Comparison of ENCODE assay signal across 10 cellular contexts in the genomic region with DNA sequence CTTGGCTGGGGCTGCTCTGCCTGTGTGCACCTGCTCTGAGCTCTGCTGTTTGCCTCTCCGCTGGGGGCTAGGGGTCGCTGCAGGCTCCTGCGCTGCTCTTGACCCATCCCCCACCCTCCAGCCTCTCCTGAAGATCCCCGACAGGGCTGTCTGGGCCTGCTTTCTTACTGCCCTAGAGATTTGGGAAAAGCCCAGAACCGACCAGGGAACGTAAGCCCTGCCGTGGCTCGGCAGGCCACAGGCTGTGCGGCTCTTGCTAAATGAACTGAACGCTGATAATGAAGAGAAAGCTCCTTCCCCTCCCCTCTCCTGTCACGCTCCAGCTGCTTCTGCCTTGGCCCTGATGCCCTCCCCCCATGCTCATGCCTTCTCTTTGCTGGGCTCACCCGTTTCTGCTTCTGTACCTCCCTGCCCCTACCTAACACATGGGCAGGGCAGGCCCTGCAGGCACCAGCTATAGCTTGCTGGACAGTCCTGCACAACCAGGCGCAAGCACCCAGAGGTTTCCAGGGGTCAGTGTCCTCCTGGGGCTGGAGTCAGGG. TPM values are rescaled to one million over a fixed set of nuclear protein-coding genes. Genes with fewer than 3 reads are reported as not detected.
A peak's percentile ranks its signal among the peaks of the same experiment; 100 is the strongest.
DNase-seq lines count a peak whose midpoint lies in the region; ATAC-seq and TF ChIP-seq lines count a peak whose summit lies in the region.
"Had no signal": no experiment of that assay in that cellular context is flagged by ENCODE, and none has a peak within 500 bp of the region (broad histone marks: within the 10 kb centered on the region; RNA-seq: fewer than 3 reads in every experiment).

No MANE protein-coding gene starts in this region.

- peak; percentile 61 for TF ChIP-seq RAD21 in neural cell (conservative IDR thresholded peaks at IDR 0.05)

- H3K9ac ChIP-seq in neural cell (ENCODE audit: low read length) = no peak overlapping the region

- H3K9me3 ChIP-seq in neural cell (ENCODE audit: low read length) = no peaks in the 10 kb centered on the region

- TF ChIP-seq CTCF in epithelial cell of esophagus (IDR thresholded peaks at IDR 0.05; ENCODE audit: insufficient read depth, low read depth, low read length, missing control alignments) (no peak), neural cell (IDR thresholded peaks at IDR 0.05; ENCODE audit: poor library complexity, severe bottlenecking) (peak; percentile 73)

- H3K9me2 ChIP-seq in neural cell (ENCODE audit: insufficient read depth, low read length) = no peaks in the 10 kb centered on the region

- ATAC-seq in GM19023 (IDR thresholded peaks at IDR 0.05; ENCODE audit: unreplicated experiment) (no peak), HG02798 (IDR thresholded peaks at IDR 0.05; ENCODE audit: poor library complexity, unreplicated experiment) (no peak)

- peaks cover 9% of the 10 kb centered on the region for H3K36me3 ChIP-seq in neural cell (ENCODE audit: insufficient read depth, low read length)

- no peak overlapping the region for H3K27ac ChIP-seq in neural cell (ENCODE audit: low read length)

- no peak overlapping the region for H3K4me2 ChIP-seq in neural cell (ENCODE audit: low read length)

- no peak overlapping the region for H3K4me3 ChIP-seq in epithelial cell of esophagus (ENCODE audit: low read length)
- no peak overlapping the region for H3K4me3 ChIP-seq in neural cell (ENCODE audit: low read length)

- no peaks in the 10 kb centered on the region for H3F3A ChIP-seq in neural cell (ENCODE audit: insufficient read depth, low read length, poor library complexity, severe bottlenecking)

- DNase-seq in Daoy (ENCODE audit: low read depth) = peak; percentile 42
- DNase-seq in NCI-H2227 treated with DMSO at 0.1 percent for 48 hours (lab: John Stamatoyannopoulos, UW) = peak; percentile 67
- peak; percentile 9 for DNase-seq in epithelial cell of esophagus (ENCODE audit: low read depth)
- DNase-seq in NOMO-1 (lab: John Stamatoyannopoulos, UW; ENCODE audit: unreplicated experiment in 2 of 2) = no peak
- DNase-seq in activated naive CD4-positive, alpha-beta T cell treated with Interleukin-2 at 50 U/mL for 16 hours = no peak
- DNase-seq: activated naive CD8-positive, alpha-beta T cell treated with anti-CD3 and anti-CD28 coated beads, Interleukin-2, amount 10 ng/mL, durations not matched to agents 7 days and 5 days had no signal

- H3K27me3 ChIP-seq in neural cell (ENCODE audit: insufficient read depth, low read depth, low read length) = no peaks in the 10 kb centered on the region

- no peak for TF ChIP-seq EP300 in neural cell (conservative IDR thresholded peaks at IDR 0.05; ENCODE audit: poor library complexity, severe bottlenecking)

- no peak overlapping the region for H2AFZ ChIP-seq in neural cell (ENCODE audit: low read depth, low read length)

- no peaks in the 10 kb centered on the region for H3K79me2 ChIP-seq in neural cell (replicated peaks; ENCODE audit: insufficient read depth, low read length)

- H4K20me1 ChIP-seq in neural cell (ENCODE audit: insufficient read depth) = no peaks in the 10 kb centered on the region

TF ChIP-seq in neural cell, 6 proteins besides CTCF, POLR2A, EP300 and RAD21:
- TF ChIP-seq, protein P1, sequence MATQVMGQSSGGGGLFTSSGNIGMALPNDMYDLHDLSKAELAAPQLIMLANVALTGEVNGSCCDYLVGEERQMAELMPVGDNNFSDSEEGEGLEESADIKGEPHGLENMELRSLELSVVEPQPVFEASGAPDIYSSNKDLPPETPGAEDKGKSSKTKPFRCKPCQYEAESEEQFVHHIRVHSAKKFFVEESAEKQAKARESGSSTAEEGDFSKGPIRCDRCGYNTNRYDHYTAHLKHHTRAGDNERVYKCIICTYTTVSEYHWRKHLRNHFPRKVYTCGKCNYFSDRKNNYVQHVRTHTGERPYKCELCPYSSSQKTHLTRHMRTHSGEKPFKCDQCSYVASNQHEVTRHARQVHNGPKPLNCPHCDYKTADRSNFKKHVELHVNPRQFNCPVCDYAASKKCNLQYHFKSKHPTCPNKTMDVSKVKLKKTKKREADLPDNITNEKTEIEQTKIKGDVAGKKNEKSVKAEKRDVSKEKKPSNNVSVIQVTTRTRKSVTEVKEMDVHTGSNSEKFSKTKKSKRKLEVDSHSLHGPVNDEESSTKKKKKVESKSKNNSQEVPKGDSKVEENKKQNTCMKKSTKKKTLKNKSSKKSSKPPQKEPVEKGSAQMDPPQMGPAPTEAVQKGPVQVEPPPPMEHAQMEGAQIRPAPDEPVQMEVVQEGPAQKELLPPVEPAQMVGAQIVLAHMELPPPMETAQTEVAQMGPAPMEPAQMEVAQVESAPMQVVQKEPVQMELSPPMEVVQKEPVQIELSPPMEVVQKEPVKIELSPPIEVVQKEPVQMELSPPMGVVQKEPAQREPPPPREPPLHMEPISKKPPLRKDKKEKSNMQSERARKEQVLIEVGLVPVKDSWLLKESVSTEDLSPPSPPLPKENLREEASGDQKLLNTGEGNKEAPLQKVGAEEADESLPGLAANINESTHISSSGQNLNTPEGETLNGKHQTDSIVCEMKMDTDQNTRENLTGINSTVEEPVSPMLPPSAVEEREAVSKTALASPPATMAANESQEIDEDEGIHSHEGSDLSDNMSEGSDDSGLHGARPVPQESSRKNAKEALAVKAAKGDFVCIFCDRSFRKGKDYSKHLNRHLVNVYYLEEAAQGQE (IDR thresholded peaks at IDR 0.05; ENCODE audit: borderline replicate concordance) = no peak
- TF ChIP-seq SMC3 (conservative IDR thresholded peaks at IDR 0.05; ENCODE audit: poor library complexity) (peak; percentile 63), TAF1 (IDR thresholded peaks at IDR 0.05; ENCODE audit: low read depth) (no peak), POLR2AphosphoS5 (IDR thresholded peaks at IDR 0.05) (peak; percentile 11), EZH2 (IDR thresholded peaks at IDR 0.05; ENCODE audit: borderline replicate concordance, insufficient read depth, low read length, poor library complexity, severe bottlenecking) (no peak), MXI1 (conservative IDR thresholded peaks at IDR 0.05; ENCODE audit: poor library complexity, severe bottlenecking) (no peak)

RNA-seq across cellular contexts. Expression of gene PCMTD2, which starts 32.0 kb away (rescaled TPM):
- 57.1 and 59.5 TPM in 2 replicates for total RNA-seq in Daoy (2014; rRNA removed; shearing (Covaris generic))
- 267 and 270 TPM in 2 replicates for polyA plus RNA-seq in neural cell
- 208 and 238 TPM in 2 replicates for polyA minus RNA-seq in neural cell

RNA-seq across cellular contexts. Expression of gene MYT1, which starts 59.3 kb away (rescaled TPM):
- 0.06 TPM in 1 of 2 replicates, not detected in the other for total RNA-seq in Daoy (2014; rRNA removed; shearing (Covaris generic))
- 35.8 and 42.4 TPM in 2 replicates for polyA plus RNA-seq in neural cell
- 79.8 and 80.8 TPM in 2 replicates for polyA minus RNA-seq in neural cell
- total RNA-seq: mononuclear cell had no signal

Comparison
In these comparisons a context has a peak if more than half of its experiments do, and no peak if none do; other contexts are left out.
1. DNase-seq: peak in Daoy (single experiment), NCI-H2227 treated with DMSO at 0.1 percent for 48 hours (single experiment) and epithelial cell of esophagus (single experiment); none in NOMO-1 (0 of 2) and activated naive CD4-positive, alpha-beta T cell treated with Interleukin-2 at 50 U/mL for 16 hours (single experiment).